Comparison of ENCODE assay signal across 1 cellular context in the genomic region with DNA sequence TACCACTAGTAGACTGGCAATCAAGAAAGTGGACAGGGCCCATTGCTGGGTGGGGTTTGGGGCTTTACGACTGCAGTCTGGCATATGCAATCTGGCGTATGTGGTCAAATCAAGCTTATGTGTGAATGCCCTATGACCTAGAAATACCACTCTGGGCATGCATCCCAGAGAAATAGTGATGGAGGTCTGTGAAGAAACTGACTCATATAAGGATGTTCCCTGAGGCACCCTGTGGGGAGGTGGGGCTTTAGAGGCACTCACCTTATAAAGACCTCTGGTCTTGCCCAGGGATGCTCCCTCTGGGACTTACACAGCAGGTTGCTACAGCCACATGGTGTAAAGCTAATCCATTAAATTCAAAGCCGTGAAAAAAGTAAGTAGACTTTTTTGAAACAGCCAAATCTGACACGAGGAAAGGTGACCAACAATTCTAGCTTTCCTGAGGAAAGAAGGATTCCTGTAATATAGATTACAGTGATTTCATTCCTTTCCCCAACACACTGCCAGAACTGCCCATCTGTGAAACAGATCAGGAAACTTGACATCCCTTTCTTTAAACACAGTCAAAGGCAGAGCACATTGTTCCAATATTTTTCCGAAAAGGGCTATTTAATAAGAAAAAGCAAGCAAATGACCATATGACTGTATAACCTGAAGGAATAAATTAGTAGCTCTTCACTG.
A peak's percentile ranks its signal among the peaks of the same experiment; 100 is the strongest.
TF ChIP-seq lines count a peak whose summit lies in the region.

No MANE protein-coding gene starts in this region.

TF ChIP-seq in SK-N-SH, 30 proteins besides CTCF, POLR2A, EP300 and RAD21 (continued from another document):
- TF ChIP-seq FOXJ3 (CRISPR knock-in tag; IDR thresholded peaks at IDR 0.05), result no peak
- TF ChIP-seq NRF1 (IDR thresholded peaks at IDR 0.05; ENCODE audit: low read depth, low read length), result no peak
- TF ChIP-seq POLR2AphosphoS5 (IDR thresholded peaks at IDR 0.05; ENCODE audit: low read depth, low read length), result no peak
- TF ChIP-seq TAF1 (IDR thresholded peaks at IDR 0.05; ENCODE audit: borderline replicate concordance, low read depth, low read length), result no peak
- TF ChIP-seq NFIC (IDR thresholded peaks at IDR 0.05; ENCODE audit: borderline replicate concordance), result peak; percentile 78
- no peak for TF ChIP-seq SMC3 (IDR thresholded peaks at IDR 0.05; ENCODE audit: low read depth, low read length)
- TF ChIP-seq TEAD4 (IDR thresholded peaks at IDR 0.05; ENCODE audit: borderline replicate concordance, insufficient read depth), result no peak
- TF ChIP-seq ELF1 (IDR thresholded peaks at IDR 0.05), result no peak
- no peak for TF ChIP-seq JUND (IDR thresholded peaks at IDR 0.05)
- TF ChIP-seq FOSL2 (IDR thresholded peaks at IDR 0.05; ENCODE audit: borderline replicate concordance, low read depth), result peak; percentile 32; the same call in 1 of the 2 replicates
- no peak for TF ChIP-seq RCOR1 (IDR thresholded peaks at IDR 0.05; ENCODE audit: low read length)
